19 cellular contexts compared by ENCODE assay signal in genomic region chr7:29463504-29464158, GRCh38.
DNase-seq lines count a peak whose midpoint lies in the region; ATAC-seq and TF ChIP-seq lines count a peak whose summit lies in the region.
"Had no signal": no experiment of that assay in that cellular context is flagged by ENCODE, and none has a peak within 500 bp of the region (broad histone marks: within the 10 kb centered on the region; RNA-seq: fewer than 3 reads in every experiment).

No MANE protein-coding gene starts in this region.

- intact Hi-C loops in left ventricle myocardium superior (cut with micrococcal nuclease): no loop called here
- intact Hi-C loops in left lung (cut with DNase I): no loop called here

- no peaks in the 10 kb centered on the region for H3K9me3 ChIP-seq in mucosa of rectum (ENCODE audit: control insufficient read depth in 2 of 2, low read length in 2 of 2)
- H3K9me3 ChIP-seq in left lung: no peaks in the 10 kb centered on the region
- H3K9me3 ChIP-seq: BLaER1 treated with 17β-estradiol and CSF1 and Interleukin-3, amounts not matched to agents 10 nM and 100 nM; Caco-2 had no signal

- H3K36me3 ChIP-seq in mucosa of rectum (ENCODE audit: control insufficient read depth in 2 of 2, insufficient read depth in 2 of 2, low read length in 2 of 2): no peaks in the 10 kb centered on the region
- H3K36me3 ChIP-seq in left lung: no peaks in the 10 kb centered on the region
- H3K36me3 ChIP-seq: BLaER1 treated with 17β-estradiol and CSF1 and Interleukin-3, amounts not matched to agents 10 nM and 100 nM had no signal

- peak; percentile 86 for ATAC-seq in left ventricle myocardium superior
- ATAC-seq in left lung: no peak

- H3K27me3 ChIP-seq in mucosa of rectum (ENCODE audit: control insufficient read depth in 2 of 2, insufficient read depth in 2 of 2, low read length in 2 of 2) (no peaks in the 10 kb centered on the region), left lung (no peaks in the 10 kb centered on the region)
- H3K27me3 ChIP-seq: BLaER1 treated with 17β-estradiol and CSF1 and Interleukin-3, amounts not matched to agents 10 nM and 100 nM had no signal

- H3K4me1 ChIP-seq in mucosa of rectum (ENCODE audit: control insufficient read depth in 2 of 2, insufficient read depth in 2 of 2, low read length in 2 of 2): peaks cover 29 to 43% of the 10 kb centered on the region in 2 donors
- no peaks in the 10 kb centered on the region for H3K4me1 ChIP-seq in left lung

- H3K4me3 ChIP-seq in mucosa of rectum (ENCODE audit: low read length in 2 of 2): no peak overlapping the region
- H3K4me3 ChIP-seq in left lung: no peak overlapping the region
- H3K4me3 ChIP-seq: BLaER1 treated with 17β-estradiol and CSF1 and Interleukin-3, amounts not matched to agents 10 nM and 100 nM had no signal

- no peak for TF ChIP-seq CTCF in left lung (IDR thresholded peaks at IDR 0.05)

- DNase-seq in DMS53 (lab: John Stamatoyannopoulos, UW) (peak; percentile 31), DMS53 treated with DMSO at 0.1 percent for 48 hours (lab: John Stamatoyannopoulos, UW; ENCODE audit: unreplicated experiment) (no peak), NCI-H69 (lab: John Stamatoyannopoulos, UW) (peak; percentile 67), left ventricle myocardium superior (peak; percentile 25), iPS-NIHi7 (ENCODE audit: extremely low spot score) (no peak), left lung (no peak)
- no peak for DNase-seq in activated T-cell treated with anti-CD3 and anti-CD28 coated beads, Interleukin-2, amount 50 U/mL, for 1 hour
- DNase-seq: ACHN; Caco-2; CD4-positive, alpha-beta memory T cell; NCI-H1694; NCI-H2081; NCI-H2171 treated with DMSO at 0.1 percent for 48 hours; NCI-H524 treated with DMSO at 0.1 percent for 48 hours; OCI-M1; SHP77 treated with DMSO at 0.1 percent for 48 hours had no signal

- H3K27ac ChIP-seq in mucosa of rectum (ENCODE audit: low read depth in 2 of 2, low read length in 2 of 2) (peak overlapping the region; percentile 71 to 75), left lung (no peak overlapping the region)
- H3K27ac ChIP-seq: 22Rv1; BLaER1 treated with 17β-estradiol and CSF1 and Interleukin-3, amounts not matched to agents 10 nM and 100 nM had no signal

- H3K9ac ChIP-seq in mucosa of rectum (ENCODE audit: low read depth in 1 of 2, low read length in 2 of 2): no peak overlapping the region
- H3K9ac ChIP-seq: BLaER1 treated with 17β-estradiol and CSF1 and Interleukin-3, amounts not matched to agents 10 nM and 100 nM had no signal

Comparison
In these comparisons a context has a peak if more than half of its experiments do, and no peak if none do; other contexts are left out.
1. DNase-seq: peak in DMS53 (single experiment), NCI-H69 (single experiment) and left ventricle myocardium superior (single experiment); none in DMS53 treated with DMSO at 0.1 percent for 48 hours (single experiment), activated T-cell treated with anti-CD3 and anti-CD28 coated beads, Interleukin-2, amount 50 U/mL, for 1 hour (single experiment), iPS-NIHi7 (single experiment) and left lung (0 of 2).
2. H3K27ac ChIP-seq: peak in mucosa of rectum (2 of 2); none in left lung (0 of 2).